ENCODE assay signal across 1 cellular context in the genomic region with DNA sequence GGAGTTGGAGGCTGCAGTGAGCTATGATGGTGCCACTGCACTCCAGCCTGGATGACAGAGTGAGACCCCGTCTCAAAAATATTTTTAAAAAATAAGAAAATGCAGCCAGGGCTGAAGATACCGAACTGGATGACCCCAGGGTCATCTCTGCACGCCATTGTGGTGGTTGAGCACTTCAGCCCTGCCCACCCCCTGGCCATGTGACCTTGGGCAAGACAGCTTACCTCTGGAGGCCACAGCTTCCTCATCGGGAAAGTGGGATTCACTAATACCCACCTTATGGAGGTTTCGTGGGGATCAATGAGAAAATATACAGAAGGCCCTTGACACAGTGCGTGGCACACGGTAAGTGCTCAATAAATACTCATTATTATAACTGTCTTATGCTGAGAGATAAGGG.
TF ChIP-seq lines count a peak whose summit lies in the region.

No MANE protein-coding gene starts in this region.

TF ChIP-seq in K562, 482 proteins besides CTCF, POLR2A, EP300 and RAD21:
- TF ChIP-seq ERF (CRISPR knock-in tag; IDR thresholded peaks at IDR 0.05) (no peak), USF2 (CRISPR knock-in tag; IDR thresholded peaks at IDR 0.05) (peak; percentile 14; the same call in 1 of the 2 replicates), ILF3 (IDR thresholded peaks at IDR 0.05; ENCODE audit: borderline replicate concordance) (no peak), ZNF584 (CRISPR knock-in tag; IDR thresholded peaks at IDR 0.05; ENCODE audit: low read depth) (no peak), ETS1 (conservative IDR thresholded peaks at IDR 0.05; ENCODE audit: control insufficient read depth, low read depth, low read length) (no peak)
